ENCODE assay signal across 8 cellular contexts in genomic region chr19:38319421-38320258, GRCh38. TPM values are rescaled to one million over a fixed set of nuclear protein-coding genes. Genes with fewer than 3 reads are reported as not detected.
A peak's percentile ranks its signal among the peaks of the same experiment; 100 is the strongest.
DNase-seq lines count a peak whose midpoint lies in the region; ATAC-seq lines count a peak whose summit lies in the region.

KCNK6 (plus strand) TSS chr19:38319845; CDS start chr19:38319951, 106 bp downstream.

- H3K27ac Mint-ChIP-seq in memory B cell, result no peak within 1 kb of the TSS

- H3K9me3 Mint-ChIP-seq in memory B cell, result no peaks in the 10 kb centered on the region

- DNase-seq in activated CD4-positive, alpha-beta T cell treated with anti-CD3 and anti-CD28 coated beads for 4 hours, result peak; percentile 43 to 61
- DNase-seq in memory B cell (ENCODE audit: low spot score in 2 of 2), result peak; percentile 22 to 50
- peak; percentile 13 for DNase-seq in stimulated activated CD8-positive, alpha-beta memory T cell treated with anti-CD3 and anti-CD28 coated beads, Interleukin-15, amount 100 ng/mL, for 24 hours (ENCODE audit: low read depth)

- H3K9ac ChIP-seq in HUES48 (ENCODE audit: low read depth, low read length), result peak within 1 kb of the TSS; percentile 44; the same call in 1 of the 2 replicates

- H3K27me3 Mint-ChIP-seq in memory B cell, result no peaks in the 10 kb centered on the region

- H3K4me3 Mint-ChIP-seq in memory B cell, result peak within 1 kb of the TSS; percentile 84

- ATAC-seq in memory B cell (ENCODE audit: low read depth) (no peak), GM19395 (IDR thresholded peaks at IDR 0.05; ENCODE audit: unreplicated experiment) (no peak), HG02981 (IDR thresholded peaks at IDR 0.05; ENCODE audit: unreplicated experiment) (no peak)

- 4% methylated on average over 76 of the region's 76 CpGs for WGBS in ectodermal cell, 2 experiments

- H3K27me3 ChIP-seq in ACC112 (ENCODE audit: insufficient read depth, low read length) (no peaks in the 10 kb centered on the region), HUES48 (ENCODE audit: control insufficient read depth, insufficient read depth, low read length) (peaks cover 32% of the 10 kb centered on the region), ectodermal cell (ENCODE audit: control insufficient read depth, insufficient read depth, low read length, poor library complexity, severe bottlenecking) (peaks cover 55% of the 10 kb centered on the region)

- no peaks in the 10 kb centered on the region for H3K79me2 ChIP-seq in ACC112 (ENCODE audit: control insufficient read depth, insufficient read depth, low read length, unreplicated experiment)

- H3K4me1 Mint-ChIP-seq in memory B cell, result peaks cover 35% of the 10 kb centered on the region

- H3K9me3 ChIP-seq in HUES48 (ENCODE audit: control insufficient read depth, insufficient read depth, low read length) (no peaks in the 10 kb centered on the region), ectodermal cell (ENCODE audit: control insufficient read depth, low read length) (no peaks in the 10 kb centered on the region)

- H3K4me3 ChIP-seq in ACC112 (ENCODE audit: low read depth, low read length) (peak within 1 kb of the TSS; percentile 81), HUES48 (ENCODE audit: low read depth, low read length) (peak within 1 kb of the TSS; percentile 69), ectodermal cell (ENCODE audit: insufficient read depth, low read depth, low read length) (peak within 1 kb of the TSS; percentile 28)

- H3K27ac ChIP-seq in ACC112 (ENCODE audit: low read depth, low read length), result no peak within 1 kb of the TSS
- no peak within 1 kb of the TSS for H3K27ac ChIP-seq in HUES48 (ENCODE audit: low read depth, low read length)
- no peak within 1 kb of the TSS for H3K27ac ChIP-seq in ectodermal cell (ENCODE audit: insufficient read depth, low read depth, low read length, poor library complexity, severe bottlenecking)

- H3K36me3 Mint-ChIP-seq in memory B cell, result no peaks in the 10 kb centered on the region

- peak within 1 kb of the TSS; percentile 75 for H2AFZ ChIP-seq in ACC112 (ENCODE audit: low read length, unreplicated experiment)

- H3K4me1 ChIP-seq in ACC112 (ENCODE audit: control insufficient read depth, insufficient read depth, low read length, unreplicated experiment) (no peaks in the 10 kb centered on the region), HUES48 (ENCODE audit: control insufficient read depth, insufficient read depth, low read length) (no peaks in the 10 kb centered on the region; the same call in 1 of the 2 replicates), ectodermal cell (ENCODE audit: control insufficient read depth, insufficient read depth, low read length) (peaks cover 11% of the 10 kb centered on the region)

- H3K36me3 ChIP-seq in ACC112 (ENCODE audit: insufficient read depth, low read length) (no peaks in the 10 kb centered on the region), HUES48 (ENCODE audit: control insufficient read depth, insufficient read depth, low read length) (no peaks in the 10 kb centered on the region), ectodermal cell (ENCODE audit: control insufficient read depth, insufficient read depth, low read length) (no peaks in the 10 kb centered on the region)

RNA-seq across cellular contexts. Expression of gene KCNK6, which starts in this region (rescaled TPM):
- polyA plus RNA-seq in ectodermal cell (2013, experiment 1 of 4), result 1.0 TPM
- 1.3 TPM for polyA plus RNA-seq in ectodermal cell (2013, experiment 2 of 4)
- polyA plus RNA-seq in ectodermal cell (2013, experiment 3 of 4), result 1.0 TPM
- 1.3 TPM for polyA plus RNA-seq in ectodermal cell (2013, experiment 4 of 4)

Comparison
In these comparisons a context has a peak if more than half of its experiments do, and no peak if none do; other contexts are left out.
1. H3K4me3 ChIP-seq: peak in every context shown above with its lines; median percentile 81 in ACC112; 69 in HUES48; 28 in ectodermal cell.